In genomic region chr12:71754461-71755145, GRCh38 we compare ENCODE assay signal across 1 cellular context.
TF ChIP-seq lines count a peak whose summit lies in the region.

Gene RAB21, plus strand, starts transcription at chr12:71754863. Its CDS starts 267 bp downstream, at chr12:71755130.

TF ChIP-seq in GM12878, 131 proteins besides CTCF, POLR2A, EP300 and RAD21 (continued from another document):
- TF ChIP-seq IKZF2 (IDR thresholded peaks at IDR 0.05) (peak; percentile 30 to 39; a peak in 3 of 4 replicates), YY1 (IDR thresholded peaks at IDR 0.05; ENCODE audit: low read depth, low read length) (peak; percentile 95), CBFB (IDR thresholded peaks at IDR 0.05; ENCODE audit: low read depth) (no peak), RAD51 (IDR thresholded peaks at IDR 0.05) (peak; percentile 95), SRF (IDR thresholded peaks at IDR 0.05; ENCODE audit: low read depth in 2 of 2, low read length in 2 of 2) (0 out of 4 replicates have a peak, but pooled peaks of 1 of the 2 experiments have one; percentile 37), SMAD5 (IDR thresholded peaks at IDR 0.05; ENCODE audit: low read depth) (peak; percentile 61; the same call in 1 of the 2 replicates)
